ENCODE assay signal across 19 cellular contexts in the genomic region with DNA sequence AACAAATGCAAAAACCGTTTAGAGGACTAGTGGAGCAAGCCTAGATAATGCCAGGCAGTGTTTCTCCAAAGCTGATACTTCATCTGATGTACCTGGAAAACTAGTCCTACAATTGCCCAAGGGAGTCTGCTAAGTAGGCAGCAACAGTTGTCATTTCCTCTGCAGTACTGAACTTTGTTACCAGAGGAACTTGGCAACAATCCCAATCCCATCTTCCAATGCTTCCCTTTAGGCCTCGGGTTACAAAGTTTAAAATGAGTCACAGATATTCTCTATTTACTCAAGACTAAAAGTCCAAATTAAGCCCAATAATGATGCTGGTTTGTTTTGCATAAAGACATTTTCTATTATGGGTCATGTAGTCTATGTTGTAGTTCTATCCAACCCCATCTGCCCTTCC.
A peak's percentile ranks its signal among the peaks of the same experiment; 100 is the strongest.
DNase-seq lines count a peak whose midpoint lies in the region; ATAC-seq, FAIRE-seq and TF ChIP-seq lines count a peak whose summit lies in the region.
"Had no signal": no experiment of that assay in that cellular context is flagged by ENCODE, and none has a peak within 500 bp of the region (broad histone marks: within the 10 kb centered on the region; RNA-seq: fewer than 3 reads in every experiment).

No MANE protein-coding gene starts in this region.

- no peaks in the 10 kb centered on the region for H3K27me3 ChIP-seq in bronchial epithelial cell (ENCODE audit: control insufficient read depth, insufficient read depth, low read length)
- H3K27me3 ChIP-seq in testis = no peaks in the 10 kb centered on the region
- H3K27me3 ChIP-seq: Peyer's patch, spleen had no signal

- no peaks in the 10 kb centered on the region for H3K9me3 ChIP-seq in testis
- H3K9me3 ChIP-seq: Peyer's patch had no signal

- H3K4me3 ChIP-seq in bronchial epithelial cell (ENCODE audit: low read depth, low read length) (no peak overlapping the region), testis (no peak overlapping the region)
- H3K4me3 ChIP-seq: Peyer's patch, spleen had no signal

- 59 to 66% methylated on average over 2 of the region's 2 CpGs for WGBS in testis, 2 donors

- no peak overlapping the region for H3K27ac ChIP-seq in testis
- H3K27ac ChIP-seq: Peyer's patch, spleen had no signal

- H3K36me3 ChIP-seq in bronchial epithelial cell (ENCODE audit: control insufficient read depth, insufficient read depth, low read length) = no peaks in the 10 kb centered on the region
- no peaks in the 10 kb centered on the region for H3K36me3 ChIP-seq in testis (ENCODE audit: low read depth, missing control alignments)
- H3K36me3 ChIP-seq: Peyer's patch, spleen had no signal

- TF ChIP-seq CTCF in bronchial epithelial cell (IDR thresholded peaks at IDR 0.05; ENCODE audit: insufficient read depth, low read length, severe bottlenecking) = no peak
- no peak for TF ChIP-seq CTCF in testis (IDR thresholded peaks at IDR 0.05)

- no peak for FAIRE-seq in bronchial epithelial cell (lab: Jason Lieb, UNC)
- FAIRE-seq: H54 had no signal

- intact Hi-C loops in left colon (cut with DNase I, micrococcal nuclease) = no loop called here
- intact Hi-C loops in testis (cut with DNase I; ENCODE audit: low total_unique reads) = no loop called here

- no peak for TF ChIP-seq POLR2A in testis (IDR thresholded peaks at IDR 0.05)

- DNase-seq in DMS153 (lab: John Stamatoyannopoulos, UW) = peak; percentile 19
- DNase-seq in NCI-H1048 (lab: John Stamatoyannopoulos, UW) = peak; percentile 70
- peak; percentile 81 for DNase-seq in bronchial epithelial cell (ENCODE audit: low read depth)
- no peak for DNase-seq in left colon
- DNase-seq in activated naive CD4-positive, alpha-beta T cell treated with anti-CD3 and anti-CD28 coated beads, Interleukin-2, amount 50 U/mL, for 16 hours = no peak
- DNase-seq in testis = no peak
- DNase-seq: activated naive CD4-positive, alpha-beta T cell treated with Interleukin-2 at 50 U/mL for 16 hours; DMS79 treated with DMSO at 0.1 percent for 48 hours; effector memory CD4-positive, alpha-beta T cell; IMR-90; NCI-H446; spleen; stimulated activated naive CD4-positive, alpha-beta T cell treated with Interleukin-2 at 50 U/mL for 16 hours; T-helper 1 cell had no signal

- ATAC-seq in left colon = peak; percentile 87
- ATAC-seq in GM21576 (IDR thresholded peaks at IDR 0.05; ENCODE audit: unreplicated experiment) = no peak
- ATAC-seq in HG03354 (IDR thresholded peaks at IDR 0.05; ENCODE audit: poor library complexity, severe bottlenecking, unreplicated experiment) = no peak
- ATAC-seq: WTC11 had no signal

- H3K4me1 ChIP-seq in testis = no peaks in the 10 kb centered on the region
- H3K4me1 ChIP-seq: Peyer's patch, spleen had no signal

Comparison
In these comparisons a context has a peak if more than half of its experiments do, and no peak if none do; other contexts are left out.
1. DNase-seq: peak in DMS153 (single experiment), NCI-H1048 (single experiment) and bronchial epithelial cell (single experiment); none in left colon (0 of 2), activated naive CD4-positive, alpha-beta T cell treated with anti-CD3 and anti-CD28 coated beads, Interleukin-2, amount 50 U/mL, for 16 hours (single experiment) and testis (single experiment).